In genomic region chr10:71319042-71319799, GRCh38 we compare ENCODE assay signal across 1 cellular context.
A peak's percentile ranks its signal among the peaks of the same experiment; 100 is the strongest.
TF ChIP-seq lines count a peak whose summit lies in the region.

Gene SLC29A3 (plus strand): TSS chr10:71319259. CDS start chr10:71319310, 51 bp downstream.

TF ChIP-seq in HepG2, 621 proteins besides CTCF, POLR2A, EP300 and RAD21 (continued from another document and continues in another):
- no peak for TF ChIP-seq BRF2 (CRISPR knock-in tag; IDR thresholded peaks at IDR 0.05)
- TF ChIP-seq HIVEP1 (CRISPR knock-in tag; IDR thresholded peaks at IDR 0.05), result no peak
- TF ChIP-seq ATF2 (CRISPR knock-in tag; IDR thresholded peaks at IDR 0.05), result no peak
- TF ChIP-seq RELA (CRISPR knock-in tag; IDR thresholded peaks at IDR 0.05), result 0 out of 2 replicates have a peak, but pooled peaks have one; percentile 23
- TF ChIP-seq, protein P1, sequence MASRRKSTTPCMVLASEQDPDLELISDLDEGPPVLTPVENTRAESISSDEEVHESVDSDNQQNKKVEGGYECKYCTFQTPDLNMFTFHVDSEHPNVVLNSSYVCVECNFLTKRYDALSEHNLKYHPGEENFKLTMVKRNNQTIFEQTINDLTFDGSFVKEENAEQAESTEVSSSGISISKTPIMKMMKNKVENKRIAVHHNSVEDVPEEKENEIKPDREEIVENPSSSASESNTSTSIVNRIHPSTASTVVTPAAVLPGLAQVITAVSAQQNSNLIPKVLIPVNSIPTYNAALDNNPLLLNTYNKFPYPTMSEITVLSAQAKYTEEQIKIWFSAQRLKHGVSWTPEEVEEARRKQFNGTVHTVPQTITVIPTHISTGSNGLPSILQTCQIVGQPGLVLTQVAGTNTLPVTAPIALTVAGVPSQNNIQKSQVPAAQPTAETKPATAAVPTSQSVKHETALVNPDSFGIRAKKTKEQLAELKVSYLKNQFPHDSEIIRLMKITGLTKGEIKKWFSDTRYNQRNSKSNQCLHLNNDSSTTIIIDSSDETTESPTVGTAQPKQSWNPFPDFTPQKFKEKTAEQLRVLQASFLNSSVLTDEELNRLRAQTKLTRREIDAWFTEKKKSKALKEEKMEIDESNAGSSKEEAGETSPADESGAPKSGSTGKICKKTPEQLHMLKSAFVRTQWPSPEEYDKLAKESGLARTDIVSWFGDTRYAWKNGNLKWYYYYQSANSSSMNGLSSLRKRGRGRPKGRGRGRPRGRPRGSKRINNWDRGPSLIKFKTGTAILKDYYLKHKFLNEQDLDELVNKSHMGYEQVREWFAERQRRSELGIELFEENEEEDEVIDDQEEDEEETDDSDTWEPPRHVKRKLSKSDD (CRISPR knock-in tag; IDR thresholded peaks at IDR 0.05; ENCODE audit: low read depth), result no peak; the same call in 1 of the 2 replicates
- TF ChIP-seq ZNF781 (CRISPR knock-in tag; IDR thresholded peaks at IDR 0.05; ENCODE audit: borderline replicate concordance, not compliant biosample characterization), result no peak
- no peak for TF ChIP-seq ZNF10 (CRISPR knock-in tag; IDR thresholded peaks at IDR 0.05; ENCODE audit: borderline replicate concordance, low read depth)
- peak; percentile 64 for TF ChIP-seq ZNF143 (CRISPR knock-in tag; IDR thresholded peaks at IDR 0.05)
- TF ChIP-seq, protein P2, sequence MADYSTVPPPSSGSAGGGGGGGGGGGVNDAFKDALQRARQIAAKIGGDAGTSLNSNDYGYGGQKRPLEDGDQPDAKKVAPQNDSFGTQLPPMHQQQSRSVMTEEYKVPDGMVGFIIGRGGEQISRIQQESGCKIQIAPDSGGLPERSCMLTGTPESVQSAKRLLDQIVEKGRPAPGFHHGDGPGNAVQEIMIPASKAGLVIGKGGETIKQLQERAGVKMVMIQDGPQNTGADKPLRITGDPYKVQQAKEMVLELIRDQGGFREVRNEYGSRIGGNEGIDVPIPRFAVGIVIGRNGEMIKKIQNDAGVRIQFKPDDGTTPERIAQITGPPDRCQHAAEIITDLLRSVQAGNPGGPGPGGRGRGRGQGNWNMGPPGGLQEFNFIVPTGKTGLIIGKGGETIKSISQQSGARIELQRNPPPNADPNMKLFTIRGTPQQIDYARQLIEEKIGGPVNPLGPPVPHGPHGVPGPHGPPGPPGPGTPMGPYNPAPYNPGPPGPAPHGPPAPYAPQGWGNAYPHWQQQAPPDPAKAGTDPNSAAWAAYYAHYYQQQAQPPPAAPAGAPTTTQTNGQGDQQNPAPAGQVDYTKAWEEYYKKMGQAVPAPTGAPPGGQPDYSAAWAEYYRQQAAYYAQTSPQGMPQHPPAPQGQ (CRISPR knock-in tag; IDR thresholded peaks at IDR 0.05; ENCODE audit: borderline replicate concordance), result no peak
- no peak for TF ChIP-seq TP53 (CRISPR knock-in tag; conservative IDR thresholded peaks at IDR 0.05)
- peak; percentile 21; the same call in 1 of the 2 replicates for TF ChIP-seq KDM2A (CRISPR knock-in tag; IDR thresholded peaks at IDR 0.05; ENCODE audit: borderline replicate concordance, low read depth)
- TF ChIP-seq RNF2 (conservative IDR thresholded peaks at IDR 0.05; ENCODE audit: low read depth), result no peak
- TF ChIP-seq ZSCAN21 (CRISPR knock-in tag; IDR thresholded peaks at IDR 0.05; ENCODE audit: borderline replicate concordance), result peak; percentile 75
- TF ChIP-seq TOE1 (CRISPR knock-in tag; IDR thresholded peaks at IDR 0.05), result no peak
- no peak for TF ChIP-seq RFX1 (IDR thresholded peaks at IDR 0.05)
- TF ChIP-seq ZNF644 (CRISPR knock-in tag; IDR thresholded peaks at IDR 0.05; ENCODE audit: low read depth), result no peak
- TF ChIP-seq AFF4 (CRISPR knock-in tag; IDR thresholded peaks at IDR 0.05), result no peak
- no peak; the same call in none of the 2 replicates for TF ChIP-seq ZMYM4 (CRISPR knock-in tag; IDR thresholded peaks at IDR 0.05)
- 0 out of 2 replicates have a peak, but pooled peaks have one; percentile 15 for TF ChIP-seq KMT2B (CRISPR knock-in tag; IDR thresholded peaks at IDR 0.05)
- TF ChIP-seq ZNF777 (CRISPR knock-in tag; IDR thresholded peaks at IDR 0.05), result peak; percentile 71; the same call in 1 of the 2 replicates
- TF ChIP-seq TCF7 (IDR thresholded peaks at IDR 0.05; ENCODE audit: low read depth), result no peak
- no peak for TF ChIP-seq WIZ (CRISPR knock-in tag; IDR thresholded peaks at IDR 0.05)
- peak; percentile 12; the same call in 1 of the 2 replicates for TF ChIP-seq ZNF652 (CRISPR knock-in tag; IDR thresholded peaks at IDR 0.05; ENCODE audit: borderline replicate concordance, low read depth)
- no peak for TF ChIP-seq ZZZ3 (CRISPR knock-in tag; IDR thresholded peaks at IDR 0.05; ENCODE audit: borderline replicate concordance)
- TF ChIP-seq ZNF547 (CRISPR knock-in tag; IDR thresholded peaks at IDR 0.05), result no peak; the same call in 1 of the 2 replicates
- TF ChIP-seq ZKSCAN1 (IDR thresholded peaks at IDR 0.05; ENCODE audit: low read length), result 0 out of 2 replicates have a peak, but pooled peaks have one; percentile 28
- no peak for TF ChIP-seq SP1 (IDR thresholded peaks at IDR 0.05)
- TF ChIP-seq SP1 (CRISPR knock-in tag; IDR thresholded peaks at IDR 0.05), result no peak
- TF ChIP-seq, protein P3, sequence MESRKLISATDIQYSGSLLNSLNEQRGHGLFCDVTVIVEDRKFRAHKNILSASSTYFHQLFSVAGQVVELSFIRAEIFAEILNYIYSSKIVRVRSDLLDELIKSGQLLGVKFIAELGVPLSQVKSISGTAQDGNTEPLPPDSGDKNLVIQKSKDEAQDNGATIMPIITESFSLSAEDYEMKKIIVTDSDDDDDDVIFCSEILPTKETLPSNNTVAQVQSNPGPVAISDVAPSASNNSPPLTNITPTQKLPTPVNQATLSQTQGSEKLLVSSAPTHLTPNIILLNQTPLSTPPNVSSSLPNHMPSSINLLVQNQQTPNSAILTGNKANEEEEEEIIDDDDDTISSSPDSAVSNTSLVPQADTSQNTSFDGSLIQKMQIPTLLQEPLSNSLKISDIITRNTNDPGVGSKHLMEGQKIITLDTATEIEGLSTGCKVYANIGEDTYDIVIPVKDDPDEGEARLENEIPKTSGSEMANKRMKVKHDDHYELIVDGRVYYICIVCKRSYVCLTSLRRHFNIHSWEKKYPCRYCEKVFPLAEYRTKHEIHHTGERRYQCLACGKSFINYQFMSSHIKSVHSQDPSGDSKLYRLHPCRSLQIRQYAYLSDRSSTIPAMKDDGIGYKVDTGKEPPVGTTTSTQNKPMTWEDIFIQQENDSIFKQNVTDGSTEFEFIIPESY (CRISPR knock-in tag; IDR thresholded peaks at IDR 0.05), result no peak; the same call in 1 of the 2 replicates
- no peak for TF ChIP-seq ZNF792 (CRISPR knock-in tag; IDR thresholded peaks at IDR 0.05)
- TF ChIP-seq NFE2L1 (CRISPR knock-in tag; IDR thresholded peaks at IDR 0.05; ENCODE audit: borderline replicate concordance), result no peak
- no peak for TF ChIP-seq MEIS1 (CRISPR knock-in tag; IDR thresholded peaks at IDR 0.05; ENCODE audit: borderline replicate concordance)
- TF ChIP-seq ZNF101 (CRISPR knock-in tag; IDR thresholded peaks at IDR 0.05; ENCODE audit: borderline replicate concordance, low read depth), result no peak
- TF ChIP-seq SKI (IDR thresholded peaks at IDR 0.05; ENCODE audit: partially characterized antibody), result peak; percentile 57
- no peak for TF ChIP-seq NFATC3 (CRISPR knock-in tag; IDR thresholded peaks at IDR 0.05)
- no peak for TF ChIP-seq DNMT3B (CRISPR knock-in tag; conservative IDR thresholded peaks at IDR 0.05)
- no peak for TF ChIP-seq SAFB2 (CRISPR knock-in tag; IDR thresholded peaks at IDR 0.05; ENCODE audit: borderline replicate concordance, low read depth)
- TF ChIP-seq BCL6 (CRISPR knock-in tag; IDR thresholded peaks at IDR 0.05), result no peak
- TF ChIP-seq ZNF124 (CRISPR knock-in tag; IDR thresholded peaks at IDR 0.05), result no peak
- no peak for TF ChIP-seq ZNF207 (IDR thresholded peaks at IDR 0.05; ENCODE audit: borderline replicate concordance)
- TF ChIP-seq MXD3 (CRISPR knock-in tag; IDR thresholded peaks at IDR 0.05), result peak; percentile 58; the same call in 1 of the 2 replicates
- TF ChIP-seq DMTF1 (CRISPR knock-in tag; IDR thresholded peaks at IDR 0.05), result no peak
- TF ChIP-seq SOX13 (IDR thresholded peaks at IDR 0.05), result no peak
- peak in 1 of 2 experiments; percentile 52; a peak in 1 of 4 replicates for TF ChIP-seq SOX13 (CRISPR knock-in tag; conservative IDR thresholded peaks at IDR 0.05 in 1 of 2, IDR thresholded peaks at IDR 0.05 in 1 of 2)
- TF ChIP-seq ZNF232 (CRISPR knock-in tag; IDR thresholded peaks at IDR 0.05; ENCODE audit: borderline replicate concordance), result peak; percentile 53; the same call in 1 of the 2 replicates
- TF ChIP-seq CREBL2 (CRISPR knock-in tag; IDR thresholded peaks at IDR 0.05; ENCODE audit: borderline replicate concordance), result no peak
- TF ChIP-seq, protein P4, sequence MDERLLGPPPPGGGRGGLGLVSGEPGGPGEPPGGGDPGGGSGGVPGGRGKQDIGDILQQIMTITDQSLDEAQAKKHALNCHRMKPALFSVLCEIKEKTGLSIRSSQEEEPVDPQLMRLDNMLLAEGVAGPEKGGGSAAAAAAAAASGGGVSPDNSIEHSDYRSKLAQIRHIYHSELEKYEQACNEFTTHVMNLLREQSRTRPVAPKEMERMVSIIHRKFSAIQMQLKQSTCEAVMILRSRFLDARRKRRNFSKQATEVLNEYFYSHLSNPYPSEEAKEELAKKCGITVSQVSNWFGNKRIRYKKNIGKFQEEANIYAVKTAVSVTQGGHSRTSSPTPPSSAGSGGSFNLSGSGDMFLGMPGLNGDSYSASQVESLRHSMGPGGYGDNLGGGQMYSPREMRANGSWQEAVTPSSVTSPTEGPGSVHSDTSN (CRISPR knock-in tag; IDR thresholded peaks at IDR 0.05), result no peak
- TF ChIP-seq TFAP4 (IDR thresholded peaks at IDR 0.05; ENCODE audit: borderline replicate concordance, low read depth), result peak; percentile 59; the same call in 1 of the 2 replicates
- no peak for TF ChIP-seq ZFP36L1 (CRISPR knock-in tag; IDR thresholded peaks at IDR 0.05)
